Comparison of ENCODE assay signal across 27 cellular contexts in genomic region chr7:115346685-115347084, GRCh38.
"Had no signal": no experiment of that assay in that cellular context is flagged by ENCODE, and none has a peak within 500 bp of the region (broad histone marks: within the 10 kb centered on the region; RNA-seq: fewer than 3 reads in every experiment).

No MANE protein-coding gene starts in this region.

- H3K4me3 ChIP-seq: breast epithelium, colonic mucosa, gastroesophageal sphincter, pancreas, prostate gland, suprapubic skin, tibial artery, upper lobe of right lung had no signal

- H3K36me3 Mint-ChIP-seq: activated naive CD4-positive, alpha-beta T cell treated with anti-CD3 and anti-CD28 coated beads, Interleukin-2, amount 50 U/mL, for 24 hours; naive thymus-derived CD4-positive, alpha-beta T cell had no signal

- H3K4me3 Mint-ChIP-seq: activated B cell treated with CpG ODN at 0.5 μM for 24 hours; activated CD8-positive, alpha-beta memory T cell treated with anti-CD3 and anti-CD28 coated beads, Interleukin-2, amount 10 ng/mL, durations not matched to agents 7 days and 5 days; activated CD8-positive, alpha-beta T cell treated with anti-CD3 and anti-CD28 coated beads for 36 hours; activated naive CD4-positive, alpha-beta T cell treated with anti-CD3 and anti-CD28 coated beads, Interleukin-2, amount 50 U/mL, for 24 hours; naive thymus-derived CD4-positive, alpha-beta T cell; T-helper 2 cell treated with Interferon-gamma antibody and Interleukin-4, amounts not matched to agents 5 μg/mL and 100 μg/mL, for 36 hours had no signal

- DNase-seq: activated B cell treated with CpG ODN at 0.5 μM for 24 hours; activated CD4-positive, alpha-beta T cell treated with anti-CD3 and anti-CD28 coated beads, Interleukin-2, amount 50 U/mL, for 1 hour; activated CD8-positive, alpha-beta memory T cell treated with anti-CD3 and anti-CD28 coated beads, Interleukin-2, amount 10 ng/mL, durations not matched to agents 7 days and 5 days; activated CD8-positive, alpha-beta T cell treated with anti-CD3 and anti-CD28 coated beads for 36 hours; activated T-cell treated with anti-CD3 and anti-CD28 coated beads, Interleukin-2, amount 50 U/mL, for 48 hours; cerebellar nuclear complex; colonic mucosa; effector CD8-positive, alpha-beta T cell; hippocampal formation; kidney; midbrain; naive thymus-derived CD4-positive, alpha-beta T cell; nucleus accumbens; pancreas; retina; stimulated activated CD4-positive, alpha-beta T cell treated with anti-CD3 and anti-CD28 coated beads, Interleukin-15, amount 100 ng/mL, for 24 hours; stimulated activated CD4-positive, alpha-beta T cell treated with anti-CD3 and anti-CD28 coated beads, Interleukin-2, amount 100 ng/mL, for 24 hours; stimulated activated naive CD4-positive, alpha-beta T cell; tibial artery; upper lobe of right lung had no signal

- H3K27me3 ChIP-seq: breast epithelium, colonic mucosa, gastroesophageal sphincter, pancreas, suprapubic skin, tibial artery, upper lobe of right lung had no signal

- H3K4me1 ChIP-seq: breast epithelium, colonic mucosa, gastroesophageal sphincter, pancreas, prostate gland, suprapubic skin, upper lobe of right lung had no signal

- ATAC-seq: activated CD8-positive, alpha-beta memory T cell treated with anti-CD3 and anti-CD28 coated beads, Interleukin-2, amount 10 ng/mL, durations not matched to agents 7 days and 5 days; activated CD8-positive, alpha-beta T cell treated with anti-CD3 and anti-CD28 coated beads for 36 hours; gastroesophageal sphincter; naive thymus-derived CD4-positive, alpha-beta T cell; pancreas; upper lobe of right lung had no signal

- H3K36me3 ChIP-seq: breast epithelium, colonic mucosa, gastroesophageal sphincter, pancreas, prostate gland, suprapubic skin, tibial artery, upper lobe of right lung had no signal

- H3K27ac Mint-ChIP-seq: activated B cell treated with CpG ODN at 0.5 μM for 24 hours; activated CD8-positive, alpha-beta memory T cell treated with anti-CD3 and anti-CD28 coated beads, Interleukin-2, amount 10 ng/mL, durations not matched to agents 7 days and 5 days; activated CD8-positive, alpha-beta T cell treated with anti-CD3 and anti-CD28 coated beads for 36 hours; activated naive CD4-positive, alpha-beta T cell treated with anti-CD3 and anti-CD28 coated beads, Interleukin-2, amount 50 U/mL, for 24 hours; activated T-helper 2 cell treated with anti-CD3 and anti-CD28 coated beads, Interferon-gamma antibody, Interleukin-2, Interleukin-4, amounts not matched to agents 10 μg/mL and 5 μg/mL and 100 μg/mL, durations not matched to agents 14 hours and 24 hours and 36 hours; naive thymus-derived CD4-positive, alpha-beta T cell; T-helper 2 cell treated with Interferon-gamma antibody and Interleukin-4, amounts not matched to agents 5 μg/mL and 100 μg/mL, for 36 hours had no signal

- H3K27ac ChIP-seq: breast epithelium, colonic mucosa, gastroesophageal sphincter, pancreas, prostate gland, suprapubic skin, tibial artery, upper lobe of right lung had no signal

- H3K9me3 Mint-ChIP-seq: activated B cell treated with CpG ODN at 0.5 μM for 24 hours; activated CD8-positive, alpha-beta T cell treated with anti-CD3 and anti-CD28 coated beads for 36 hours; activated naive CD4-positive, alpha-beta T cell treated with anti-CD3 and anti-CD28 coated beads, Interleukin-2, amount 50 U/mL, for 24 hours; activated T-helper 2 cell treated with anti-CD3 and anti-CD28 coated beads, Interferon-gamma antibody, Interleukin-2, Interleukin-4, amounts not matched to agents 10 μg/mL and 5 μg/mL and 100 μg/mL, durations not matched to agents 14 hours and 24 hours and 36 hours; T-helper 2 cell treated with Interferon-gamma antibody and Interleukin-4, amounts not matched to agents 5 μg/mL and 100 μg/mL, for 36 hours had no signal

- H3K4me1 Mint-ChIP-seq: activated B cell treated with CpG ODN at 0.5 μM for 24 hours; activated CD8-positive, alpha-beta memory T cell treated with anti-CD3 and anti-CD28 coated beads, Interleukin-2, amount 10 ng/mL, durations not matched to agents 7 days and 5 days; activated naive CD4-positive, alpha-beta T cell treated with anti-CD3 and anti-CD28 coated beads, Interleukin-2, amount 50 U/mL, for 24 hours; naive thymus-derived CD4-positive, alpha-beta T cell had no signal

- H3K9me3 ChIP-seq: breast epithelium, colonic mucosa, gastroesophageal sphincter, pancreas, prostate gland, suprapubic skin, tibial artery, upper lobe of right lung had no signal
